ENCODE assay signal across 14 cellular contexts in genomic region chr14:101596742-101597141, GRCh38. TPM values are rescaled to one million over a fixed set of nuclear protein-coding genes. Genes with fewer than 3 reads are reported as not detected.
DNase-seq lines count a peak whose midpoint lies in the region; ATAC-seq, FAIRE-seq and TF ChIP-seq lines count a peak whose summit lies in the region.
"Had no signal": no experiment of that assay in that cellular context is flagged by ENCODE, and none has a peak within 500 bp of the region (broad histone marks: within the 10 kb centered on the region; RNA-seq: fewer than 3 reads in every experiment).

No MANE protein-coding gene starts in this region.

- no peak for TF ChIP-seq POLR2A in GM12891 (IDR thresholded peaks at IDR 0.05; ENCODE audit: low read depth, low read length)

- POLR2A ChIA-PET in activated B cell treated with CpG ODN at 0.5 μM for 24 hours (lab: Charles Lee): no interaction called here

- CTCF ChIA-PET in activated B cell treated with CpG ODN at 0.5 μM for 24 hours (lab: Charles Lee): no interaction called here

- no peak overlapping the region for H3K4me3 ChIP-seq in thymus (ENCODE audit: low read length)
- H3K4me3 ChIP-seq: suprapubic skin had no signal

- intact Hi-C loops in activated B cell treated with CpG ODN at 0.5 μM for 24 hours (cut with micrococcal nuclease): no loop called here

- no peak for FAIRE-seq in GM12891 (lab: Jason Lieb, UNC)

- H3K27ac ChIP-seq in thymus (ENCODE audit: low read depth): peak overlapping the region; percentile 70
- H3K27ac ChIP-seq: suprapubic skin had no signal

- peak overlapping the region; percentile 95 for H3K27ac Mint-ChIP-seq in stimulated activated naive CD8-positive, alpha-beta T cell treated with anti-CD3 and anti-CD28 coated beads, Interleukin-15, Interleukin-2, amounts not matched to agents 100 ng/mL and 50 ng/mL, for 24 hours
- H3K27ac Mint-ChIP-seq in activated B cell treated with CpG ODN at 0.5 μM for 24 hours: peak overlapping the region; percentile 85
- H3K27ac Mint-ChIP-seq in effector memory CD8-positive, alpha-beta T cell: peak overlapping the region; percentile 91 to 96

- no peak for TF ChIP-seq CTCF in activated B cell treated with CpG ODN at 0.5 μM for 24 hours (IDR thresholded peaks at IDR 0.05)

- H3K36me3 Mint-ChIP-seq in stimulated activated naive CD8-positive, alpha-beta T cell treated with anti-CD3 and anti-CD28 coated beads, Interleukin-15, Interleukin-2, amounts not matched to agents 100 ng/mL and 50 ng/mL, for 24 hours (ENCODE audit: low read depth): peaks cover 9% of the 10 kb centered on the region
- no peaks in the 10 kb centered on the region for H3K36me3 Mint-ChIP-seq in activated B cell treated with CpG ODN at 0.5 μM for 24 hours (ENCODE audit: low read depth)
- H3K36me3 Mint-ChIP-seq in effector memory CD8-positive, alpha-beta T cell (ENCODE audit: insufficient read depth): peaks cover 6% of the 10 kb centered on the region

- no peaks in the 10 kb centered on the region for H3K27me3 ChIP-seq in thymus (ENCODE audit: control insufficient read depth, insufficient read depth)

- no peaks in the 10 kb centered on the region for H3K9me3 ChIP-seq in thymus (ENCODE audit: control insufficient read depth)
- H3K9me3 ChIP-seq: suprapubic skin had no signal

- no peaks in the 10 kb centered on the region for H3K27me3 Mint-ChIP-seq in stimulated activated naive CD8-positive, alpha-beta T cell treated with anti-CD3 and anti-CD28 coated beads, Interleukin-15, Interleukin-2, amounts not matched to agents 100 ng/mL and 50 ng/mL, for 24 hours
- no peaks in the 10 kb centered on the region for H3K27me3 Mint-ChIP-seq in activated B cell treated with CpG ODN at 0.5 μM for 24 hours
- H3K27me3 Mint-ChIP-seq in effector memory CD8-positive, alpha-beta T cell: no peaks in the 10 kb centered on the region

- ATAC-seq in stimulated activated naive CD8-positive, alpha-beta T cell treated with anti-CD3 and anti-CD28 coated beads, Interleukin-15, Interleukin-2, amounts not matched to agents 100 U/mL and 50 U/mL, for 24 hours: no peak
- no peak for ATAC-seq in activated B cell treated with CpG ODN at 0.5 μM for 24 hours (ENCODE audit: low read depth)
- peak; percentile 24 for ATAC-seq in effector memory CD8-positive, alpha-beta T cell (replicated peaks)

- peaks cover 5% of the 10 kb centered on the region for H3K4me1 ChIP-seq in thymus (ENCODE audit: control insufficient read depth, insufficient read depth, low read length)
- H3K4me1 ChIP-seq: suprapubic skin had no signal

- 28% methylated on average over 7 of the region's 7 CpGs for WGBS in thymus

- no peak for DNase-seq in stimulated activated naive CD8-positive, alpha-beta T cell treated with anti-CD3 and anti-CD28 coated beads, Interleukin-15, Interleukin-2, amounts not matched to agents 100 U/mL and 50 U/mL, for 24 hours
- DNase-seq in activated B cell treated with CpG ODN at 0.5 μM for 24 hours (no peak), GM12891 (ENCODE audit: insufficient read length, low spot score) (no peak), NCI-H510A treated with DMSO at 0.1 percent for 48 hours (lab: John Stamatoyannopoulos, UW) (no peak), COR-L47 (lab: John Stamatoyannopoulos, UW) (no peak)
- no peak for DNase-seq in effector memory CD8-positive, alpha-beta T cell
- DNase-seq: DMS153, NCI-H1436 treated with DMSO at 0.1 percent for 48 hours, NCI-H2227 treated with DMSO at 0.1 percent for 48 hours had no signal

- H3K9me3 Mint-ChIP-seq in stimulated activated naive CD8-positive, alpha-beta T cell treated with anti-CD3 and anti-CD28 coated beads, Interleukin-15, Interleukin-2, amounts not matched to agents 100 ng/mL and 50 ng/mL, for 24 hours: peaks cover 10% of the 10 kb centered on the region
- peaks cover 13% of the 10 kb centered on the region for H3K9me3 Mint-ChIP-seq in activated B cell treated with CpG ODN at 0.5 μM for 24 hours
- H3K9me3 Mint-ChIP-seq in effector memory CD8-positive, alpha-beta T cell: peaks cover 0 to 8% of the 10 kb centered on the region in 2 donors

- H3K4me3 Mint-ChIP-seq in stimulated activated naive CD8-positive, alpha-beta T cell treated with anti-CD3 and anti-CD28 coated beads, Interleukin-15, Interleukin-2, amounts not matched to agents 100 ng/mL and 50 ng/mL, for 24 hours: no peak overlapping the region
- H3K4me3 Mint-ChIP-seq in activated B cell treated with CpG ODN at 0.5 μM for 24 hours: peak overlapping the region; percentile 29
- peak overlapping the region; percentile 76 to 80 for H3K4me3 Mint-ChIP-seq in effector memory CD8-positive, alpha-beta T cell

- peaks cover 34% of the 10 kb centered on the region for H3K4me1 Mint-ChIP-seq in stimulated activated naive CD8-positive, alpha-beta T cell treated with anti-CD3 and anti-CD28 coated beads, Interleukin-15, Interleukin-2, amounts not matched to agents 100 ng/mL and 50 ng/mL, for 24 hours (ENCODE audit: low read depth)
- peaks cover 33% of the 10 kb centered on the region for H3K4me1 Mint-ChIP-seq in activated B cell treated with CpG ODN at 0.5 μM for 24 hours
- peaks cover 35 to 48% of the 10 kb centered on the region in 2 donors for H3K4me1 Mint-ChIP-seq in effector memory CD8-positive, alpha-beta T cell (ENCODE audit: low read depth in 2 of 2)

- no peaks in the 10 kb centered on the region for H3K36me3 ChIP-seq in thymus (ENCODE audit: control insufficient read depth, insufficient read depth)
- H3K36me3 ChIP-seq: suprapubic skin had no signal

TF ChIP-seq in GM12891, 5 proteins besides CTCF, POLR2A, EP300 and RAD21:
- TF ChIP-seq TAF1 (IDR thresholded peaks at IDR 0.05; ENCODE audit: low read depth, low read length) (no peak), POLR2AphosphoS5 (IDR thresholded peaks at IDR 0.05; ENCODE audit: low read depth, low read length) (no peak), POU2F2 (IDR thresholded peaks at IDR 0.05; ENCODE audit: low read depth, low read length) (no peak), PAX5 (IDR thresholded peaks at IDR 0.05; ENCODE audit: insufficient read depth, low read length, severe bottlenecking) (no peak), SPI1 (IDR thresholded peaks at IDR 0.05; ENCODE audit: low read depth, low read length) (no peak)

RNA-seq across cellular contexts. Expression of gene DIO3, which starts 35.4 kb away (rescaled TPM):
- not detected in 2 replicates for total RNA-seq in activated B cell treated with CpG ODN at 0.5 μM for 24 hours
- polyA plus RNA-seq in thymus: 0.84 TPM
- polyA plus RNA-seq in GM12891 (2012; ENCODE audit: low read depth, missing spikeins): 0.05 TPM
- total RNA-seq: LHCN-M2, SK-MEL-5 had no signal
